13 cellular contexts compared by ENCODE assay signal in the genomic region with DNA sequence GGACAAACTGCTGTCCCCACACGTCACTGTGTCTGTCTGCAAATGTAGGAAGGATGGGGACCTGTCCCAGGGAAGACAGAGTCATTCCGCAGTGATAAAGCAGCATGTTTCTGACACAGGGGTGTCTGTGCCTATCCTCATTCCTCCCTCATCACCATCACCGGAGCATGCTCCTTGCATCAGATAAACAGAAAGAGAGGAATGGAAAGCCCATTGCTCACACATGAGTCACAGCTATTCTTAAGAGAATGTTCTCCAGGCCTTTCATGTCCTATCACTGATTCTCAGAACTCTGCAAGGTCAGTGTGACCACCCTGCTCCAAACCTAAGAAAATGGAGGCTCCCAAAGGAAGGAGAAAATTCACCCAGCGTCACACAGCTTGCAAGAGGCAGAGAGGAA. TPM values are rescaled to one million over a fixed set of nuclear protein-coding genes. Genes with fewer than 3 reads are reported as not detected.
DNase-seq lines count a peak whose midpoint lies in the region; ATAC-seq and TF ChIP-seq lines count a peak whose summit lies in the region.
"Had no signal": no experiment of that assay in that cellular context is flagged by ENCODE, and none has a peak within 500 bp of the region (broad histone marks: within the 10 kb centered on the region; RNA-seq: fewer than 3 reads in every experiment).

No MANE protein-coding gene starts in this region.

- CTCF ChIA-PET in mammary epithelial cell (lab: Charles Lee; ENCODE audit: low non-redundant PET) = interaction anchor here (0.7 to 1.8 kb wide), 2 partner anchors 69 to 334 kb away, joined by 6 to 15 read pairs; no protein-coding TSS in a partner anchor

- DNase-seq in AG09309 (ENCODE audit: low read depth) (peak; percentile 64), mammary epithelial cell (peak; percentile 75), kidney glomerular epithelial cell (lab: John Stamatoyannopoulos, UW) (peak; percentile 56), H7 (no peak), immature natural killer cell (no peak)
- no peak for DNase-seq in effector CD8-positive, alpha-beta T cell (lab: John Stamatoyannopoulos, UW)
- DNase-seq: activated B cell treated with CpG ODN at 0.5 μM for 24 hours; activated T-cell treated with anti-CD3 and anti-CD28 coated beads, Interleukin-2, amount 50 U/mL, for 72 hours; CD4-positive, alpha-beta memory T cell; NCI-H510A; SIG-M5 had no signal

- no TSS peak for BruUV-seq in mammary epithelial cell (replicated peaks; lab: Mats Ljungman, UMichigan)

- H4K20me1 ChIP-seq in mammary epithelial cell (ENCODE audit: insufficient read depth, low read length) = no peaks in the 10 kb centered on the region

- no peak overlapping the region for H2AFZ ChIP-seq in mammary epithelial cell (ENCODE audit: low read depth, low read length)

- H3K36me3 ChIP-seq in HUES6 (ENCODE audit: control insufficient read depth, insufficient read depth, low read length) (no peaks in the 10 kb centered on the region), mammary epithelial cell (ENCODE audit: insufficient read depth, low read length) (no peaks in the 10 kb centered on the region), H7 (replicated peaks; ENCODE audit: control insufficient read depth, insufficient read depth, low read length) (no peaks in the 10 kb centered on the region)

- dilution Hi-C loops in mammary epithelial cell (cut with HindIII; ENCODE audit: low sequenced_read_pairs) = no loop called here

- peaks cover 10 to 15% (median 12%) of the 10 kb centered on the region in 3 donors for H3K27me3 Mint-ChIP-seq in immature natural killer cell (ENCODE audit: low read depth in 3 of 3)

- no peak for TF ChIP-seq CTCF in AG09309 (IDR thresholded peaks at IDR 0.05; ENCODE audit: control insufficient read depth, insufficient read depth, low read depth, low read length, missing control alignments)
- no peak for TF ChIP-seq CTCF in mammary epithelial cell (conservative IDR thresholded peaks at IDR 0.05 in 1 of 2, IDR thresholded peaks at IDR 0.05 in 1 of 2; ENCODE audit: extremely low read depth in 1 of 2, insufficient read depth in 1 of 2, low read depth in 1 of 2, low read length in 2 of 2)

- no peak overlapping the region for H3K4me3 Mint-ChIP-seq in immature natural killer cell
- H3K4me3 Mint-ChIP-seq: activated B cell treated with CpG ODN at 0.5 μM for 24 hours; activated T-cell treated with anti-CD3 and anti-CD28 coated beads, Interleukin-2, amount 50 U/mL, for 72 hours; CD4-positive, alpha-beta memory T cell had no signal

- WGBS in mammary epithelial cell (ENCODE audit: low coverage, missing lambda C conversion rate) = 47% methylated on average over 4 of the region's 4 CpGs

- H3K4me1 ChIP-seq in HUES6 (ENCODE audit: control insufficient read depth, insufficient read depth, low read length) = peaks cover 3% of the 10 kb centered on the region; the same call in 1 of the 2 replicates
- H3K4me1 ChIP-seq in mammary epithelial cell (ENCODE audit: insufficient read depth, low read length) = peaks cover 10% of the 10 kb centered on the region

- intact Hi-C loops in mammary epithelial cell (cut with micrococcal nuclease) = no loop called here

- H3K9me3 ChIP-seq in HUES6 (ENCODE audit: control insufficient read depth, insufficient read depth, low read depth, low read length) (no peaks in the 10 kb centered on the region), mammary epithelial cell (replicated peaks; ENCODE audit: insufficient read depth, low read length) (no peaks in the 10 kb centered on the region)

- H3K36me3 Mint-ChIP-seq in immature natural killer cell = peaks cover 0 to 4% (median 0%) of the 10 kb centered on the region in 3 donors

- H3K4me3 ChIP-seq in AG09309 (ENCODE audit: control insufficient read depth, low read depth, low read length) = no peak overlapping the region
- no peak overlapping the region for H3K4me3 ChIP-seq in HUES6 (ENCODE audit: low read depth, low read length)
- no peak overlapping the region for H3K4me3 ChIP-seq in mammary epithelial cell (replicated peaks in 1 of 3; ENCODE audit: insufficient read depth in 1 of 3, low read depth in 2 of 3, low read length in 3 of 3)
- no peak overlapping the region for H3K4me3 ChIP-seq in H7 (ENCODE audit: insufficient read depth, low read depth, low read length)

- in situ Hi-C loops in mammary epithelial cell (cut with MboI; ENCODE audit: low sequenced_read_pairs in 2 of 2) = no loop called here

- no peaks in the 10 kb centered on the region for H3K79me2 ChIP-seq in mammary epithelial cell (ENCODE audit: insufficient read depth, low read length)

- H3K9ac ChIP-seq in HUES6 (ENCODE audit: low read length) (peak overlapping the region; percentile 31), mammary epithelial cell (ENCODE audit: insufficient read depth, low read length) (no peak overlapping the region)

- no peak for ATAC-seq in GM18520 (IDR thresholded peaks at IDR 0.05; ENCODE audit: unreplicated experiment)
- ATAC-seq: activated T-cell treated with anti-CD3 and anti-CD28 coated beads, Interleukin-2, amount 50 U/mL, for 72 hours had no signal

- H3K4me2 ChIP-seq in mammary epithelial cell (ENCODE audit: insufficient read depth, low read depth, low read length) = no peak overlapping the region

- H3K27ac ChIP-seq in HUES6 (ENCODE audit: low read depth, low read length) (no peak overlapping the region), mammary epithelial cell (ENCODE audit: insufficient read depth, low read depth, low read length) (no peak overlapping the region)

- H3K4me1 Mint-ChIP-seq in immature natural killer cell = no peaks in the 10 kb centered on the region
- H3K4me1 Mint-ChIP-seq: activated B cell treated with CpG ODN at 0.5 μM for 24 hours; CD4-positive, alpha-beta memory T cell had no signal

- 0 out of 2 replicates have a peak, but pooled peaks cover 4% of the 10 kb centered on the region for H3K27me3 ChIP-seq in HUES6 (ENCODE audit: control insufficient read depth, insufficient read depth, low read length)
- H3K27me3 ChIP-seq in mammary epithelial cell (ENCODE audit: insufficient read depth, low read length) = no peaks in the 10 kb centered on the region
- no peaks in the 10 kb centered on the region; the same call in 1 of the 2 replicates for H3K27me3 ChIP-seq in H7 (ENCODE audit: control insufficient read depth, insufficient read depth, low read length)

- no peak overlapping the region for H3K27ac Mint-ChIP-seq in immature natural killer cell
- H3K27ac Mint-ChIP-seq: activated B cell treated with CpG ODN at 0.5 μM for 24 hours; activated T-cell treated with anti-CD3 and anti-CD28 coated beads, Interleukin-2, amount 50 U/mL, for 72 hours; CD4-positive, alpha-beta memory T cell had no signal

- no peaks in the 10 kb centered on the region for H3K9me3 Mint-ChIP-seq in immature natural killer cell
- H3K9me3 Mint-ChIP-seq: activated B cell treated with CpG ODN at 0.5 μM for 24 hours; activated T-cell treated with anti-CD3 and anti-CD28 coated beads, Interleukin-2, amount 50 U/mL, for 72 hours had no signal

RNA-seq across cellular contexts. Expression of gene ZNF195, which starts 38.9 kb away (rescaled TPM):
- 10 to 100 TPM; 41.0 to 41.8 TPM for total RNA-seq in mammary epithelial cell
- polyA plus RNA-seq in mammary epithelial cell = 18.6 TPM
- polyA minus RNA-seq in mammary epithelial cell = 41.8 TPM
- total RNA-seq in H7 (2014; rRNA removed; shearing (Covaris generic)) = 47.0 and 48.9 TPM in 2 replicates
- 10 to 100 TPM; 18.2 to 27.0 (median 19.5) TPM for polyA plus RNA-seq in immature natural killer cell

Comparison
In these comparisons a context has a peak if more than half of its experiments do, and no peak if none do; other contexts are left out.
1. DNase-seq: peak in AG09309 (single experiment), mammary epithelial cell (single experiment) and kidney glomerular epithelial cell (single experiment); none in H7 (single experiment), effector CD8-positive, alpha-beta T cell (single experiment) and immature natural killer cell (0 of 3).